In genomic region chr5:57842376-57843015, GRCh38 we compare ENCODE assay signal across 1 cellular context.
TF ChIP-seq lines count a peak whose summit lies in the region.

No MANE protein-coding gene starts in this region.

TF ChIP-seq in WTC11, 78 proteins besides CTCF, POLR2A, EP300 and RAD21 (continued from another document):
- TF ChIP-seq STAT6 (CRISPR knock-in tag; conservative IDR thresholded peaks at IDR 0.05; ENCODE audit: low read depth) (no peak), ZBTB21 (CRISPR knock-in tag; IDR thresholded peaks at IDR 0.05; ENCODE audit: borderline replicate concordance) (no peak), MAX (CRISPR knock-in tag; IDR thresholded peaks at IDR 0.05) (no peak), E2F4 (CRISPR knock-in tag; IDR thresholded peaks at IDR 0.05; ENCODE audit: borderline replicate concordance, low read depth) (no peak), ZNF219 (CRISPR knock-in tag; IDR thresholded peaks at IDR 0.05; ENCODE audit: borderline replicate concordance) (no peak), TEAD1 (CRISPR knock-in tag; IDR thresholded peaks at IDR 0.05) (no peak), SOX15 (CRISPR knock-in tag; IDR thresholded peaks at IDR 0.05) (no peak)
